ENCODE assay signal across 15 cellular contexts in the genomic region with DNA sequence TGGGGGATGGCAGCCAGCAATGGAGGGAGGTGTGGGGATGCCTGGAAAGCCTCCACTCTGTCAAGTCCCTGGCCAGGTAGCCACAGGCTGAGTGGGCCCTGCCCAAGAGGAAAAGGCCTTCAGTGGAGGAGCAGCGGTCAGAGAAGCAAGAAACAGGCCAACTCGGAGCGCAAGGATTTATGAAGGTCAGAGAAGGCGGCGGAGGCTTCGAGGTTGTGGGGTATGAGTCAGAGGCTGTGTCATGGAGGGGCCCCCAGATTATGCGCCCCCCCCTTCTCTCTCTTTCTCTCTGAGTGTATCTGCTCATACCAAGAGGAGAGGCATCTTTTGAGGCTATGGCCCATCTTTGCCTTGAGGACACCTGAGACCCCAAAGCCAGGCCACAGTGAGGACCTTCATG.
A peak's percentile ranks its signal among the peaks of the same experiment; 100 is the strongest.
DNase-seq lines count a peak whose midpoint lies in the region; ATAC-seq, FAIRE-seq and TF ChIP-seq lines count a peak whose summit lies in the region.
"Had no signal": no experiment of that assay in that cellular context is flagged by ENCODE, and none has a peak within 500 bp of the region (broad histone marks: within the 10 kb centered on the region; RNA-seq: fewer than 3 reads in every experiment).

No MANE protein-coding gene starts in this region.

- peak overlapping the region; percentile 98 for H3K27ac ChIP-seq in VCaP
- no peak overlapping the region for H3K27ac ChIP-seq in H1 (ENCODE audit: low read depth, low read length)
- H3K27ac ChIP-seq: neutrophil, SJCRH30, thyroid gland had no signal

- no peak overlapping the region for H3K18ac ChIP-seq in H1 (ENCODE audit: extremely low read depth, low read length)

- no peaks in the 10 kb centered on the region for H3K79me1 ChIP-seq in H1 (ENCODE audit: low read depth, low read length)

- H3K36me3 ChIP-seq in H1 (ENCODE audit: control insufficient read depth in 2 of 4, insufficient read depth in 4 of 4, low read length in 3 of 4), result no peaks in the 10 kb centered on the region
- H3K36me3 ChIP-seq: neutrophil, SJCRH30, thyroid gland had no signal

- no peak overlapping the region for H3K4me3 Mint-ChIP-seq in HFFc6
- no peak overlapping the region for H3K4me3 Mint-ChIP-seq in WTC11

- TF ChIP-seq EP300 in H1 (IDR thresholded peaks at IDR 0.05; ENCODE audit: borderline replicate concordance in 1 of 2, low read depth in 2 of 2, low read length in 2 of 2), result no peak

- 0 out of 2 replicates have a peak overlapping the region, but pooled peaks have one; percentile 39 for H2BK12ac ChIP-seq in H1 (ENCODE audit: low read depth, low read length)

- DNase-seq in HFFc6, result peak; percentile 3
- no peak for DNase-seq in H1 (ENCODE audit: low read depth in 1 of 2, low spot score in 2 of 2)
- peak; percentile 45 for DNase-seq in stimulated activated CD4-positive, alpha-beta T cell treated with anti-CD3 and anti-CD28 coated beads, Interleukin-4, amount 100 ng/mL, for 24 hours
- DNase-seq in frontal cortex (ENCODE audit: low spot score in 2 of 2), result no peak
- DNase-seq in WTC11 (ENCODE audit: low spot score), result no peak
- DNase-seq in activated effector memory CD4-positive, alpha-beta T cell treated with Interleukin-2 at 50 U/mL for 16 hours, result no peak
- no peak for DNase-seq in DMS53 (lab: John Stamatoyannopoulos, UW)
- DNase-seq: anterior cingulate cortex, Caco-2, foreskin melanocyte, NCI-H1417 treated with DMSO at 0.1 percent for 48 hours, SJCRH30, thyroid gland had no signal

- no peak overlapping the region for H3K23ac ChIP-seq in H1 (ENCODE audit: insufficient read length)

- TF ChIP-seq RAD21 in H1 (IDR thresholded peaks at IDR 0.05 in 1 of 2, conservative IDR thresholded peaks at IDR 0.05 in 1 of 2; ENCODE audit: low read depth in 2 of 2, low read length in 2 of 2), result no peak

- 86% methylated on average over 7 of the region's 7 CpGs; no CpG with 5 or more reads in 1 of the 2 experiments for WGBS in H1 (ENCODE audit: extremely low coverage in 1 of 2, insufficient coverage in 1 of 2, insufficient read length in 1 of 2, insufficient replicate concordance in 2 of 2, low coverage in 1 of 2, low lambda C conversion rate in 2 of 2, missing lambda C conversion rate in 1 of 2), 2 experiments

- no peak overlapping the region for H4K5ac ChIP-seq in H1 (ENCODE audit: insufficient read length, low read depth, low read length)

- peaks cover 4% of the 10 kb centered on the region; the same call in 1 of the 2 replicates for H3K23me2 ChIP-seq in H1 (ENCODE audit: low read depth, low read length)

- ATAC-seq in WTC11, result no peak

- no peaks in the 10 kb centered on the region for H3K36me3 Mint-ChIP-seq in HFFc6 (ENCODE audit: low read depth)
- no peaks in the 10 kb centered on the region for H3K36me3 Mint-ChIP-seq in WTC11

- H3K9me3 Mint-ChIP-seq in HFFc6 (no peaks in the 10 kb centered on the region), WTC11 (no peaks in the 10 kb centered on the region)

- no peak overlapping the region for H2BK20ac ChIP-seq in H1 (ENCODE audit: low read length)

- no peak for TF ChIP-seq CTCF in HFFc6 (IDR thresholded peaks at IDR 0.05)
- TF ChIP-seq CTCF in VCaP (conservative IDR thresholded peaks at IDR 0.05), result no peak
- TF ChIP-seq CTCF in H1 (IDR thresholded peaks at IDR 0.05; ENCODE audit: control extremely low read depth in 1 of 3, insufficient read depth in 1 of 3, low read depth in 1 of 3, low read length in 3 of 3), result no peak
- TF ChIP-seq CTCF in WTC11 (IDR thresholded peaks at IDR 0.05), result no peak

- no peaks in the 10 kb centered on the region for H3K9me3 ChIP-seq in H1 (ENCODE audit: insufficient read depth in 2 of 2, low read depth in 1 of 2, low read length in 1 of 2)
- H3K9me3 ChIP-seq: Caco-2, neutrophil, SJCRH30, thyroid gland had no signal

- H3K14ac ChIP-seq in H1 (ENCODE audit: insufficient read length), result no peak overlapping the region

- no peak overlapping the region for H2AK5ac ChIP-seq in H1 (ENCODE audit: low read depth, low read length)

- H3K27ac Mint-ChIP-seq in HFFc6 (no peak overlapping the region), WTC11 (no peak overlapping the region)

- H3K27me3 ChIP-seq in H1 (replicated peaks in 1 of 4; ENCODE audit: control insufficient read depth in 3 of 4, extremely low read depth in 1 of 4, insufficient read depth in 3 of 4, low read length in 3 of 4), result peaks cover 0 to 5% (median 2%) of the 10 kb centered on the region in 4 experiments; a peak in 2 of 7 replicates
- H3K27me3 ChIP-seq: thyroid gland had no signal

- no peaks in the 10 kb centered on the region for H3K79me2 ChIP-seq in H1 (ENCODE audit: control insufficient read depth in 1 of 2, insufficient read depth in 2 of 2, low read length in 2 of 2)

- POLR2A ChIA-PET in H1 (lab: Charles Lee; ENCODE audit: partially characterized antibody), result no interaction called here
- POLR2A ChIA-PET in WTC11 (lab: Charles Lee), result no interaction called here

- H4K20me1 ChIP-seq in H1 (replicated peaks in 1 of 2; ENCODE audit: control insufficient read depth in 1 of 2, insufficient read depth in 2 of 2, low read length in 2 of 2), result peaks cover 0 to 4% of the 10 kb centered on the region in 2 experiments

- H3K4me3 ChIP-seq in H1 (ENCODE audit: extremely low read depth in 1 of 4, insufficient read depth in 2 of 4, low read depth in 3 of 4, low read length in 4 of 4), result no peak overlapping the region
- H3K4me3 ChIP-seq: SJCRH30, thyroid gland had no signal

- no peak overlapping the region for H3K9ac ChIP-seq in H1 (replicated peaks in 1 of 4; ENCODE audit: extremely low read depth in 1 of 4, low read depth in 3 of 4, low read length in 3 of 4)

- no peak overlapping the region for H4K91ac ChIP-seq in H1 (replicated peaks; ENCODE audit: insufficient read length, low read length)

- peaks cover 17% of the 10 kb centered on the region for H3K4me1 Mint-ChIP-seq in HFFc6 (ENCODE audit: low read depth)
- peaks cover 24% of the 10 kb centered on the region for H3K4me1 Mint-ChIP-seq in WTC11

- H2BK120ac ChIP-seq in H1 (replicated peaks; ENCODE audit: low read depth, low read length), result no peak overlapping the region

- H2AFZ ChIP-seq in H1 (ENCODE audit: low read length), result no peak overlapping the region

- CTCF ChIA-PET in H1 (lab: Charles Lee; ENCODE audit: partially characterized antibody), result interaction anchor here (1.3 kb wide), 2 partner anchors 84 to 94 kb away, joined by 3 read pairs; no protein-coding TSS in a partner anchor
- CTCF ChIA-PET in WTC11 (lab: Charles Lee), result interaction anchor here (1.2 kb wide), 1 partner anchor 170 kb away, joined by 3 read pairs; no protein-coding TSS in a partner anchor

- H4K8ac ChIP-seq in H1 (ENCODE audit: extremely low read depth, insufficient read depth, low read length), result no peak overlapping the region

- H2BK15ac ChIP-seq in H1 (ENCODE audit: low read length), result peak overlapping the region; percentile 75; the same call in 1 of the 2 replicates

- no peak for FAIRE-seq in H1 (lab: Jason Lieb, UNC)
- no peak for FAIRE-seq in frontal cortex (lab: Jason Lieb, UNC)

- TF ChIP-seq POLR2A in H1 (IDR thresholded peaks at IDR 0.05; ENCODE audit: control extremely low read depth in 1 of 2, low read depth in 2 of 2, low read length in 2 of 2), result no peak

- H2BK5ac ChIP-seq in H1 (ENCODE audit: low read depth, low read length), result no peak overlapping the region

- peaks cover 0 to 14% (median 10%) of the 10 kb centered on the region in 4 experiments; a peak in 6 of 7 replicates for H3K4me1 ChIP-seq in H1 (replicated peaks in 1 of 4; ENCODE audit: control insufficient read depth in 3 of 4, insufficient read depth in 4 of 4, low read length in 3 of 4)

- H3K4ac ChIP-seq in H1 (replicated peaks; ENCODE audit: insufficient read length, low read depth, low read length), result no peak overlapping the region

- H3K4me2 ChIP-seq in H1 (ENCODE audit: insufficient read depth in 1 of 2, low read depth in 2 of 2, low read length in 2 of 2), result no peak overlapping the region

- no peak overlapping the region for H3K56ac ChIP-seq in H1 (replicated peaks; ENCODE audit: insufficient read length, low read depth, low read length)

- H3K27me3 Mint-ChIP-seq in HFFc6 (ENCODE audit: insufficient read depth) (peaks cover 24% of the 10 kb centered on the region), WTC11 (ENCODE audit: low read depth) (peaks cover 29% of the 10 kb centered on the region)

TF ChIP-seq in H1, 55 proteins besides CTCF, POLR2A, EP300 and RAD21:
- TF ChIP-seq SP2 (IDR thresholded peaks at IDR 0.05; ENCODE audit: low read length) (no peak), KDM1A (IDR thresholded peaks at IDR 0.05; ENCODE audit: borderline replicate concordance, low read length) (no peak), BRCA1 (IDR thresholded peaks at IDR 0.05; ENCODE audit: low read depth, low read length) (no peak), ZNF274 (IDR thresholded peaks at IDR 0.05; ENCODE audit: borderline replicate concordance, extremely low read depth, low read length) (no peak)
TF ChIP-seq in H1: peak in this region for 0.

TF ChIP-seq in WTC11, 78 proteins besides CTCF, POLR2A, EP300 and RAD21 (continues in another document):
- no peak for TF ChIP-seq TCF7 (CRISPR knock-in tag; IDR thresholded peaks at IDR 0.05; ENCODE audit: low read depth)
- no peak for TF ChIP-seq CREB1 (CRISPR knock-in tag; IDR thresholded peaks at IDR 0.05)

Comparison
In these comparisons a context has a peak if more than half of its experiments do, and no peak if none do; other contexts are left out.
1. DNase-seq: peak in HFFc6 (single experiment) and stimulated activated CD4-positive, alpha-beta T cell treated with anti-CD3 and anti-CD28 coated beads, Interleukin-4, amount 100 ng/mL, for 24 hours (single experiment); none in H1 (0 of 2), frontal cortex (0 of 2), WTC11 (single experiment), activated effector memory CD4-positive, alpha-beta T cell treated with Interleukin-2 at 50 U/mL for 16 hours (single experiment) and DMS53 (single experiment).